Comparison of ENCODE assay signal across 22 cellular contexts in genomic region chr11:69840371-69841169, GRCh38. TPM values are rescaled to one million over a fixed set of nuclear protein-coding genes. Genes with fewer than 3 reads are reported as not detected.
DNase-seq lines count a peak whose midpoint lies in the region; ATAC-seq and TF ChIP-seq lines count a peak whose summit lies in the region.
"Had no signal": no experiment of that assay in that cellular context is flagged by ENCODE, and none has a peak within 500 bp of the region (broad histone marks: within the 10 kb centered on the region; RNA-seq: fewer than 3 reads in every experiment).

No MANE protein-coding gene starts in this region.

- H3K9me3 ChIP-seq in BE2C: no peaks in the 10 kb centered on the region
- H3K9me3 ChIP-seq in H9 (ENCODE audit: control insufficient read depth, low read depth, low read length): no peaks in the 10 kb centered on the region
- H3K9me3 ChIP-seq in OCI-LY7 (ENCODE audit: low read length): no peaks in the 10 kb centered on the region; the same call in 1 of the 2 replicates
- H3K9me3 ChIP-seq: upper lobe of right lung had no signal

- H3K36me3 ChIP-seq in BE2C (no peaks in the 10 kb centered on the region), OCI-LY7 (ENCODE audit: insufficient read depth, low read length) (no peaks in the 10 kb centered on the region)
- H3K36me3 ChIP-seq: upper lobe of right lung had no signal

- no peaks in the 10 kb centered on the region for H3K27me3 ChIP-seq in BE2C
- H3K27me3 ChIP-seq in H9 (ENCODE audit: insufficient read depth, low read length): no peaks in the 10 kb centered on the region

- BruUV-seq in OCI-LY7 (replicated peaks; lab: Mats Ljungman, UMichigan): no TSS peak

- no peak overlapping the region for H4K8ac ChIP-seq in H9 (replicated peaks; ENCODE audit: insufficient read length, low read depth, low read length)

- peaks cover 8% of the 10 kb centered on the region for H3K4me1 ChIP-seq in BE2C
- H3K4me1 ChIP-seq in H9 (ENCODE audit: insufficient read depth, low read length): no peaks in the 10 kb centered on the region; the same call in 1 of the 2 replicates
- H3K4me1 ChIP-seq in OCI-LY7 (ENCODE audit: insufficient read depth, low read length, poor library complexity, severe bottlenecking): no peaks in the 10 kb centered on the region
- H3K4me1 ChIP-seq: upper lobe of right lung had no signal

- intact Hi-C loops in OCI-LY7 (cut with micrococcal nuclease; ENCODE audit: unreplicated experiment): no loop called here

- peak; percentile 74 for DNase-seq in BE2C
- DNase-seq in H9: peak; percentile 28
- DNase-seq in RPMI7951 (ENCODE audit: low read depth): peak; percentile 30
- peak; percentile 65 for DNase-seq in kidney tubule cell (ENCODE audit: low spot score)
- no peak for DNase-seq in NCI-H146 (lab: John Stamatoyannopoulos, UW)
- DNase-seq in OCI-LY7 (ENCODE audit: low spot score): no peak
- DNase-seq: activated CD4-positive, alpha-beta T cell treated with anti-CD3 and anti-CD28 coated beads for 48 hours; DMS 273 treated with DMSO at 0.1 percent for 48 hours; GOT3; KG1; NCI-H187; NCI-H510A; stimulated activated naive CD4-positive, alpha-beta T cell; T1000; upper lobe of right lung had no signal

- H4K20me1 ChIP-seq in H9 (ENCODE audit: control insufficient read depth, insufficient read depth, insufficient read length) (no peaks in the 10 kb centered on the region), OCI-LY7 (ENCODE audit: insufficient read depth, low read length) (no peaks in the 10 kb centered on the region)

- no peak overlapping the region for H3T11ph ChIP-seq in H9 (ENCODE audit: low read length)

- ATAC-seq in HG02840 (IDR thresholded peaks at IDR 0.05; ENCODE audit: low FRiP score, unreplicated experiment): no peak
- ATAC-seq in HG02885 (IDR thresholded peaks at IDR 0.05; ENCODE audit: poor library complexity, unreplicated experiment): no peak
- ATAC-seq: Right ventricle myocardium inferior, upper lobe of right lung had no signal

- H2AFZ ChIP-seq in H9 (ENCODE audit: low read length) (no peak overlapping the region), OCI-LY7 (ENCODE audit: low read length) (no peak overlapping the region)

- H2BK15ac ChIP-seq in H9 (ENCODE audit: low read depth, low read length): no peak overlapping the region

- H3K4me3 ChIP-seq in BE2C (ENCODE audit: low read depth, low read length): no peak overlapping the region
- no peak overlapping the region for H3K4me3 ChIP-seq in OCI-LY7 (ENCODE audit: low read depth, low read length, poor library complexity, severe bottlenecking)
- H3K4me3 ChIP-seq: smooth muscle cell, upper lobe of right lung had no signal

- H3K36me3 Mint-ChIP-seq in H9 (ENCODE audit: insufficient read depth in 1 of 3, low read depth in 3 of 3): no peaks in the 10 kb centered on the region
- H3K36me3 Mint-ChIP-seq: mesothelial cell of epicardium had no signal

- H3K9me2 ChIP-seq in OCI-LY7 (ENCODE audit: insufficient read depth, low read length): no peaks in the 10 kb centered on the region

- no peak overlapping the region for H3K9ac ChIP-seq in H9 (ENCODE audit: extremely low read depth, insufficient read length, low read length)

- H2BK12ac ChIP-seq in H9 (ENCODE audit: insufficient read length, low read depth, low read length): no peak overlapping the region

- H3K27ac ChIP-seq in H9 (ENCODE audit: insufficient read length, low read depth, low read length) (no peak overlapping the region), OCI-LY7 (ENCODE audit: low read depth, low read length, poor library complexity, severe bottlenecking) (no peak overlapping the region)
- H3K27ac ChIP-seq: upper lobe of right lung had no signal

- no peak overlapping the region for H3K56ac ChIP-seq in H9 (ENCODE audit: insufficient read length, low read depth, low read length)

- no peak overlapping the region for H3K23ac ChIP-seq in H9 (ENCODE audit: insufficient read length, low read depth, low read length)

- no peak overlapping the region for H2BK120ac ChIP-seq in H9 (ENCODE audit: low read depth, low read length, poor library complexity, severe bottlenecking)

- no peak overlapping the region for H4K91ac ChIP-seq in H9 (ENCODE audit: insufficient read length, low read depth, low read length)

- no peak overlapping the region for H2AK5ac ChIP-seq in H9 (ENCODE audit: insufficient read length, low read length)

- H3K4me2 ChIP-seq in H9 (ENCODE audit: insufficient read depth, insufficient read length, low read length): no peak overlapping the region
- H3K4me2 ChIP-seq in OCI-LY7 (ENCODE audit: low read length): no peak overlapping the region
- H3K4me2 ChIP-seq: smooth muscle cell had no signal

- H4K5ac ChIP-seq in H9 (ENCODE audit: insufficient read length, low read depth, low read length): no peak overlapping the region

- no peak for TF ChIP-seq CTCF in BE2C (IDR thresholded peaks at IDR 0.05; ENCODE audit: low read depth, low read length)
- no peak for TF ChIP-seq CTCF in H9 (conservative IDR thresholded peaks at IDR 0.05)
- no peak for TF ChIP-seq CTCF in OCI-LY7 (conservative IDR thresholded peaks at IDR 0.05; ENCODE audit: low read length)

- peaks cover 0 to 7% of the 10 kb centered on the region in 2 experiments; a peak in 3 of 5 replicates for H3K9me3 Mint-ChIP-seq in H9
- H3K9me3 Mint-ChIP-seq: mesothelial cell of epicardium had no signal

- WGBS in H9 (ENCODE audit: extremely low coverage, insufficient read length, low lambda C conversion rate): no CpG with 5 or more reads among the region's 20 CpGs

- H3K4me1 Mint-ChIP-seq in H9: peaks cover 2 to 12% of the 10 kb centered on the region in 2 experiments; a peak in 2 of 4 replicates
- H3K4me1 Mint-ChIP-seq: mesothelial cell of epicardium had no signal

- CTCF ChIA-PET in OCI-LY7 (lab: Charles Lee; ENCODE audit: unreplicated experiment): no interaction called here

- peak overlapping the region; percentile 10; the same call in 1 of the 2 replicates for H3K14ac ChIP-seq in H9 (ENCODE audit: insufficient read depth, low read length)

- H3K27me3 Mint-ChIP-seq in H9 (ENCODE audit: low read depth): peaks cover 27% of the 10 kb centered on the region

- H2BK20ac ChIP-seq in H9 (ENCODE audit: low read depth, low read length, poor library complexity, severe bottlenecking): no peak overlapping the region

- no peaks in the 10 kb centered on the region for H3K23me2 ChIP-seq in H9 (ENCODE audit: insufficient read length, low read depth, low read length, poor library complexity, severe bottlenecking)

- no peak overlapping the region for H3K27ac Mint-ChIP-seq in H9
- H3K27ac Mint-ChIP-seq: mesothelial cell of epicardium had no signal

- no peak overlapping the region for H2BK5ac ChIP-seq in H9 (ENCODE audit: insufficient read length, low read length)

- no peaks in the 10 kb centered on the region for H3K79me1 ChIP-seq in H9 (ENCODE audit: insufficient read depth, low read depth, low read length, poor library complexity, severe bottlenecking)

- H3K18ac ChIP-seq in H9 (ENCODE audit: insufficient read length, low read depth, low read length): peak overlapping the region; percentile 54

- no peak overlapping the region for H3K4me3 Mint-ChIP-seq in H9
- H3K4me3 Mint-ChIP-seq: mesothelial cell of epicardium had no signal

- no peak overlapping the region for H3K4ac ChIP-seq in H9 (ENCODE audit: low read depth, low read length)

- POLR2A ChIA-PET in OCI-LY7 (lab: Charles Lee): no interaction called here

- H3K79me2 ChIP-seq in H9 (ENCODE audit: insufficient read depth, low read length) (no peaks in the 10 kb centered on the region), OCI-LY7 (ENCODE audit: insufficient read depth, low read depth, low read length) (no peaks in the 10 kb centered on the region)

RNA-seq across cellular contexts. Expression of gene FGF3, which starts 21.4 kb away (rescaled TPM):
- not detected for polyA plus RNA-seq in BE2C (2012; ENCODE audit: insufficient read depth, insufficient read length, low read depth)
- total RNA-seq in H9 (2021) (not detected in 2 replicates), OCI-LY7 (2022) (not detected in 2 replicates)
- not detected in 2 replicates for total RNA-seq in RPMI7951 (2014; rRNA removed; shearing (Covaris generic))
- total RNA-seq in OCI-LY7 (2014; rRNA removed; shearing (Covaris generic)): not detected in 2 replicates
- total RNA-seq: glomerular endothelial cell, mesothelial cell of epicardium, Right ventricle myocardium inferior, smooth muscle cell, upper lobe of right lung had no signal
- polyA plus RNA-seq: adipose tissue, smooth muscle cell had no signal

Comparison
In these comparisons a context has a peak if more than half of its experiments do, and no peak if none do; other contexts are left out.
1. DNase-seq: peak in BE2C (single experiment), H9 (single experiment), RPMI7951 (single experiment) and kidney tubule cell (single experiment); none in NCI-H146 (single experiment) and OCI-LY7 (single experiment).